ENCODE assay signal across 16 cellular contexts in genomic region chr6:109358204-109358603, GRCh38. TPM values are rescaled to one million over a fixed set of nuclear protein-coding genes. Genes with fewer than 3 reads are reported as not detected.
DNase-seq lines count a peak whose midpoint lies in the region; ATAC-seq, FAIRE-seq and TF ChIP-seq lines count a peak whose summit lies in the region.
"Had no signal": no experiment of that assay in that cellular context is flagged by ENCODE, and none has a peak within 500 bp of the region (broad histone marks: within the 10 kb centered on the region; RNA-seq: fewer than 3 reads in every experiment).

No MANE protein-coding gene starts in this region.

- H3K4me1 Mint-ChIP-seq in activated CD4-positive, alpha-beta T cell treated with anti-CD3 and anti-CD28 coated beads, Interleukin-2, amount 10 ng/mL, durations not matched to agents 24 days and 14 days, result peaks cover 6% of the 10 kb centered on the region

- DNase-seq in activated CD4-positive, alpha-beta T cell treated with anti-CD3 and anti-CD28 coated beads, Interleukin-2, amount 10 ng/mL, durations not matched to agents 24 days and 14 days, result no peak
- no peak for DNase-seq in activated CD4-positive, alpha-beta T cell treated with anti-CD3 and anti-CD28 coated beads for 48 hours
- DNase-seq in Karpas-422 (peak; percentile 70), GM12878 (ENCODE audit: low read depth, low spot score) (no peak), posterior vena cava (ENCODE audit: low spot score) (no peak), GM20000 (ENCODE audit: low spot score) (no peak)
- DNase-seq: 8988T; CD8-positive, alpha-beta T cell; GM23248 had no signal

- POLR2A ChIA-PET in GM12878 (lab: Charles Lee), result interaction anchor here (1.1 kb wide), 1 partner anchor 19 kb away, joined by 3 read pairs; no protein-coding TSS in a partner anchor

- H3K27ac ChIP-seq in Karpas-422 (ENCODE audit: low read length) (peak overlapping the region; percentile 86), GM12878 (ENCODE audit: control insufficient read depth, insufficient read depth) (no peak overlapping the region)
- H3K27ac ChIP-seq: BLaER1, GM23248, HL-60 had no signal

- H3K4me1 ChIP-seq in Karpas-422 (ENCODE audit: low read length), result peaks cover 38% of the 10 kb centered on the region
- H3K4me1 ChIP-seq in GM12878 (ENCODE audit: control insufficient read depth, insufficient read depth, low read length), result no peaks in the 10 kb centered on the region
- H3K4me1 ChIP-seq: HAP-1 had no signal

- no peaks in the 10 kb centered on the region for H3K9me2 ChIP-seq in Karpas-422 (replicated peaks; ENCODE audit: insufficient read depth, low read length)

- H2AFZ ChIP-seq in Karpas-422 (ENCODE audit: low read length) (no peak overlapping the region), GM12878 (ENCODE audit: control insufficient read depth, low read depth, low read length) (no peak overlapping the region)
- H2AFZ ChIP-seq: GM23248 had no signal

- H3K4me2 ChIP-seq in Karpas-422 (ENCODE audit: low read depth, low read length, poor library complexity, severe bottlenecking) (peak overlapping the region; percentile 48), GM12878 (ENCODE audit: control insufficient read depth, insufficient read depth) (no peak overlapping the region)
- H3K4me2 ChIP-seq: BLaER1 had no signal

- peaks cover 20% of the 10 kb centered on the region; the same call in 1 of the 2 replicates for H3K36me3 ChIP-seq in Karpas-422 (ENCODE audit: insufficient read depth, low read length)
- peaks cover 8 to 30% of the 10 kb centered on the region in 2 experiments for H3K36me3 ChIP-seq in GM12878 (ENCODE audit: control insufficient read depth in 2 of 2, insufficient read depth in 2 of 2, low read length in 1 of 2)

- intact Hi-C loops in activated CD4-positive, alpha-beta T cell treated with anti-CD3 and anti-CD28 coated beads, Interleukin-2, amount 10 ng/mL, durations not matched to agents 24 days and 14 days (cut with micrococcal nuclease), result no loop called here
- intact Hi-C loops in GM12878 (cut with micrococcal nuclease; ENCODE audit: unreplicated experiment) (no loop called here), posterior vena cava (cut with DNase I) (no loop called here)

- H3K4me3 ChIP-seq in Karpas-422 (ENCODE audit: low read length) (0 out of 2 replicates have a peak overlapping the region, but pooled peaks have one; percentile 22), GM12878 (no peak overlapping the region)
- H3K4me3 ChIP-seq: BLaER1, GM23248, HAP-1 had no signal

- H3K27me3 ChIP-seq in Karpas-422 (ENCODE audit: low read length) (no peaks in the 10 kb centered on the region), GM12878 (replicated peaks in 1 of 2; ENCODE audit: control insufficient read depth in 2 of 2, insufficient read depth in 2 of 2, low read length in 1 of 2) (no peaks in the 10 kb centered on the region)
- H3K27me3 ChIP-seq: BLaER1 had no signal

- peak overlapping the region; percentile 34 for H3K27ac Mint-ChIP-seq in activated CD4-positive, alpha-beta T cell treated with anti-CD3 and anti-CD28 coated beads, Interleukin-2, amount 10 ng/mL, durations not matched to agents 24 days and 14 days
- H3K27ac Mint-ChIP-seq: CD8-positive, alpha-beta T cell had no signal

- no peak for TF ChIP-seq EP300 in GM12878 (IDR thresholded peaks at IDR 0.05; ENCODE audit: borderline replicate concordance in 1 of 2, control insufficient read depth in 1 of 2, low read depth in 2 of 2, low read length in 2 of 2)

- TF ChIP-seq POLR2A in GM12878 (IDR thresholded peaks at IDR 0.05; ENCODE audit: low read depth, low read length) (no peak), GM18505 (IDR thresholded peaks at IDR 0.05; ENCODE audit: borderline replicate concordance, extremely low read depth, insufficient read depth, insufficient read length) (no peak)

- FAIRE-seq in GM12878 (lab: Jason Lieb, UNC), result no peak
- FAIRE-seq: D721Med, G401.6 had no signal

- H3K4me3 Mint-ChIP-seq in activated CD4-positive, alpha-beta T cell treated with anti-CD3 and anti-CD28 coated beads, Interleukin-2, amount 10 ng/mL, durations not matched to agents 24 days and 14 days, result no peak overlapping the region
- H3K4me3 Mint-ChIP-seq: CD14-positive monocyte; CD8-positive, alpha-beta T cell had no signal

- peaks cover 11% of the 10 kb centered on the region for H3K9me3 Mint-ChIP-seq in activated CD4-positive, alpha-beta T cell treated with anti-CD3 and anti-CD28 coated beads, Interleukin-2, amount 10 ng/mL, durations not matched to agents 24 days and 14 days
- H3K9me3 Mint-ChIP-seq: CD8-positive, alpha-beta T cell had no signal

- RAD21 ChIA-PET in GM12878 (lab: Charles Lee; ENCODE audit: unreplicated experiment), result interaction anchor here (0.7 kb wide), 1 partner anchor 25 kb away, joined by 3 read pairs; no protein-coding TSS in a partner anchor

- peaks cover 82% of the 10 kb centered on the region for H3K36me3 Mint-ChIP-seq in activated CD4-positive, alpha-beta T cell treated with anti-CD3 and anti-CD28 coated beads, Interleukin-2, amount 10 ng/mL, durations not matched to agents 24 days and 14 days (ENCODE audit: low read depth)

- SMC1A ChIA-PET in GM12878 (lab: Charles Lee; ENCODE audit: uncharacterized antibody, unreplicated experiment), result no interaction called here

- in situ Hi-C loops in GM12878 (cut with MboI), result no loop called here

- CTCF ChIA-PET in GM12878 (lab: Yijun Ruan, JAX), result interaction anchor here (1.4 kb wide), 1 partner anchor 192 kb away, joined by 3 read pairs; no protein-coding TSS in a partner anchor

- no peak for TF ChIP-seq RAD21 in GM12878 (IDR thresholded peaks at IDR 0.05; ENCODE audit: insufficient read depth, low read depth, low read length)

- H3K9ac ChIP-seq in Karpas-422 (ENCODE audit: low read length) (no peak overlapping the region), GM12878 (ENCODE audit: control insufficient read depth, insufficient read depth, low read length) (no peak overlapping the region)
- H3K9ac ChIP-seq: BLaER1, GM23248 had no signal

- no peaks in the 10 kb centered on the region for H3K79me2 ChIP-seq in Karpas-422 (ENCODE audit: low read length)
- no peaks in the 10 kb centered on the region for H3K79me2 ChIP-seq in GM12878 (ENCODE audit: control insufficient read depth, insufficient read depth, low read length)

- no peak for TF ChIP-seq CTCF in GM12878 (IDR thresholded peaks at IDR 0.05 in 2 of 3, conservative IDR thresholded peaks at IDR 0.05 in 1 of 3; ENCODE audit: control insufficient read depth in 2 of 3, extremely low read depth in 1 of 3, insufficient read depth in 1 of 3, low read depth in 3 of 3, low read length in 3 of 3)
- TF ChIP-seq CTCF in GM20000 (IDR thresholded peaks at IDR 0.05; ENCODE audit: extremely low read depth, missing control alignments), result no peak

- no peaks in the 10 kb centered on the region for H3K9me3 ChIP-seq in Karpas-422 (ENCODE audit: low read length)
- H3K9me3 ChIP-seq in GM12878 (replicated peaks; ENCODE audit: control insufficient read depth, insufficient read depth, low read length), result peaks cover 5% of the 10 kb centered on the region; the same call in 2 of the 3 replicates

- peak; percentile 74 for ATAC-seq in GM12878
- ATAC-seq in GM18505 (IDR thresholded peaks at IDR 0.05; ENCODE audit: unreplicated experiment), result no peak
- ATAC-seq: CD8-positive, alpha-beta T cell had no signal

- 0 out of 2 replicates have a peak, but pooled peaks cover 6% of the 10 kb centered on the region for H4K20me1 ChIP-seq in Karpas-422 (ENCODE audit: insufficient read depth, low read depth, low read length)
- H4K20me1 ChIP-seq in GM12878 (ENCODE audit: control insufficient read depth, insufficient read depth), result no peaks in the 10 kb centered on the region; the same call in 1 of the 2 replicates
- H4K20me1 ChIP-seq: BLaER1 had no signal

- no peaks in the 10 kb centered on the region for H3K27me3 Mint-ChIP-seq in activated CD4-positive, alpha-beta T cell treated with anti-CD3 and anti-CD28 coated beads, Interleukin-2, amount 10 ng/mL, durations not matched to agents 24 days and 14 days

- no TSS peak for BruUV-seq in GM12878 (replicated peaks; lab: Mats Ljungman, UMichigan)

TF ChIP-seq in GM12878, 131 proteins besides CTCF, POLR2A, EP300 and RAD21 (continues in another document):
- TF ChIP-seq RUNX3 (IDR thresholded peaks at IDR 0.05; ENCODE audit: low read length) (no peak), MTA2 (IDR thresholded peaks at IDR 0.05; ENCODE audit: low read depth) (peak; percentile 61; the same call in 1 of the 2 replicates), SPI1 (IDR thresholded peaks at IDR 0.05; ENCODE audit: borderline replicate concordance, insufficient read depth, low read depth, low read length) (peak; percentile 45; the same call in 1 of the 2 replicates), SUPT20H (IDR thresholded peaks at IDR 0.05; ENCODE audit: borderline replicate concordance, control insufficient read depth, low read depth, low read length) (no peak)

RNA-seq across cellular contexts. Expression of gene CD164, which starts 24.1 kb away (rescaled TPM):
- 256 and 264 TPM in 2 replicates for total RNA-seq in activated CD4-positive, alpha-beta T cell treated with anti-CD3 and anti-CD28 coated beads, Interleukin-2, amount 10 ng/mL, durations not matched to agents 24 days and 14 days
- total RNA-seq in Karpas-422 (2014; rRNA removed; shearing (Covaris generic); ENCODE audit: low replicate concordance), result 83.0 and 175 TPM in 2 replicates
- 161 TPM in 2 replicates for total RNA-seq in GM12878 (2013; cell fraction: nucleolus; rRNA removed)
- 159 and 192 TPM in 2 replicates for total RNA-seq in GM12878 (2014; rRNA removed)
- total RNA-seq in GM12878 (2014; rRNA removed; fragmentation: Illumina TruSeq; extraction: Trizol), result 146 and 148 TPM in 2 replicates
- 186 and 199 TPM in 2 replicates for total RNA-seq in GM12878 (2021)
- polyA plus RNA-seq in GM12878 (2011; ENCODE audit: low read depth), result 77.0 TPM
- polyA plus RNA-seq in GM12878 (2011; rRNA removed), result 447 and 530 TPM in 2 replicates
- polyA plus RNA-seq in GM12878 (2011; cell fraction: cytosol; rRNA removed), result 179 and 184 TPM in 2 replicates
- polyA plus RNA-seq in GM12878 (2011; cell fraction: nucleus; rRNA removed), result 132 and 162 TPM in 2 replicates
- polyA plus RNA-seq in GM12878 (2012), result 176 TPM in 2 replicates
- polyA plus RNA-seq in GM12878 (2014; fragmentation: Illumina TruSeq; extraction: Trizol), result 223 and 232 TPM in 2 replicates
- polyA plus RNA-seq in GM12878 (2014; fragmentation: Nextera tagmentation; extraction: Ambion mirVana), result 100 to 1,000 TPM; 145 to 229 TPM
- polyA plus RNA-seq in GM12878 (2014; rRNA removed), result 134 and 154 TPM in 2 replicates
- 100 to 1,000 TPM; 237 to 247 TPM for polyA plus RNA-seq in GM12878 (2016; fragmentation: Nextera tagmentation; extraction: Ambion mirVana)
- polyA minus RNA-seq in GM12878 (2011; rRNA and poly(A)+ RNA removed), result 232 and 238 TPM in 2 replicates
- 184 and 201 TPM in 2 replicates for polyA minus RNA-seq in GM12878 (2011; cell fraction: cytosol; rRNA and poly(A)+ RNA removed)
- 123 and 186 TPM in 2 replicates for polyA minus RNA-seq in GM12878 (2011; cell fraction: nucleus; rRNA and poly(A)+ RNA removed)
- total RNA-seq in posterior vena cava, result 100 to 1,000 TPM; 163 to 194 TPM
